In the genomic region with DNA sequence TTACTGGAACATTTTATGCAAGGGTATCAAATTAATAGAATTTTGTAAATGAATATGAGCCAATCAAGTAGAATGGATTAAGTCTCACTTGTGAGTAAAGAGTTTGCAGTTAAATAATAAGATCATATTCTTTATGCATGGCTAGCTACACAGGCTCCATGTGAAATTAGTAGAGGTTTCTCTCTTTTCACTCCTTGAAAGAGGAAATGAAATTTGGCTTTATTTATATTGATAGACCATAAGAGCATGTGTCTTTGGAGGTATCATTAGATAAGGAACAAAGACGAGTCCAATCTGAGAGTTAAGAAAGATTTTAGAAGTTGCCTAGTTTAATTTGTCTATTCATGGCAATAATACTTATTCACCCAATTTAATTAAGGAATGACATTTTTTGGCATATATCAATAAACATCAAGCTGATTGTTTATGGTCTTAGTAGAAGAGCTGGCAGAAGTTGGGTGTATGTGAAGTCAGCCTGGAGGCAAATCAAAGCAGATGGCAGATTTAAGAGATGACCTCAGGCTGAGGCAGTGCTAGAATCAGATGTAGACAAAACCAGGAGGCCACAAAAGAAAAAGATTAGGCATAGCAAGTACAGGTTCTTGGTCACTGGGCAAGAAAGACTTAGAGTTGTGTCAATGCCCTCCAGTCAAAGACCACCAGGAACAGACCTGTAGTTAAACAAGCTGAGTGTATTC, we compare ENCODE assay signal across 17 cellular contexts.
DNase-seq lines count a peak whose midpoint lies in the region; ATAC-seq, FAIRE-seq and TF ChIP-seq lines count a peak whose summit lies in the region.
"Had no signal": no experiment of that assay in that cellular context is flagged by ENCODE, and none has a peak within 500 bp of the region (broad histone marks: within the 10 kb centered on the region; RNA-seq: fewer than 3 reads in every experiment).

No MANE protein-coding gene starts in this region.

- H3K4me1 ChIP-seq in left ventricle myocardium inferior: no peaks in the 10 kb centered on the region

- TF ChIP-seq CTCF in bronchial epithelial cell (IDR thresholded peaks at IDR 0.05; ENCODE audit: insufficient read depth, low read length, severe bottlenecking): no peak
- no peak for TF ChIP-seq CTCF in left ventricle myocardium inferior (IDR thresholded peaks at IDR 0.05; ENCODE audit: borderline replicate concordance)
- no peak for TF ChIP-seq CTCF in progenitor cell of endocrine pancreas (IDR thresholded peaks at IDR 0.05; ENCODE audit: unreplicated experiment)

- FAIRE-seq in bronchial epithelial cell (lab: Jason Lieb, UNC): peak; percentile 89
- FAIRE-seq: RCC 7860 had no signal

- H3K4me3 Mint-ChIP-seq in progenitor cell of endocrine pancreas (ENCODE audit: low read depth): no peak overlapping the region
- H3K4me3 Mint-ChIP-seq: CD14-positive monocyte had no signal

- ATAC-seq in GM18502 (IDR thresholded peaks at IDR 0.05; ENCODE audit: poor library complexity, unreplicated experiment) (peak; percentile 58), GM21723 (IDR thresholded peaks at IDR 0.05; ENCODE audit: unreplicated experiment) (peak; percentile 60)

- no peak overlapping the region for H3K27ac ChIP-seq in left ventricle myocardium inferior (replicated peaks)
- H3K27ac ChIP-seq: SK-N-MC had no signal

- H3K27me3 Mint-ChIP-seq in progenitor cell of endocrine pancreas: no peaks in the 10 kb centered on the region

- H3K4me3 ChIP-seq in bronchial epithelial cell (ENCODE audit: low read depth, low read length): no peak overlapping the region
- H3K4me3 ChIP-seq in left ventricle myocardium inferior: no peak overlapping the region
- H3K4me3 ChIP-seq: SK-N-MC had no signal

- H3K9me3 Mint-ChIP-seq in progenitor cell of endocrine pancreas (ENCODE audit: low read depth): peaks cover 5% of the 10 kb centered on the region

- peaks cover 32% of the 10 kb centered on the region for H3K9me3 ChIP-seq in left ventricle myocardium inferior (replicated peaks)

- H3K36me3 ChIP-seq in bronchial epithelial cell (ENCODE audit: control insufficient read depth, insufficient read depth, low read length): no peaks in the 10 kb centered on the region
- H3K36me3 ChIP-seq in left ventricle myocardium inferior: no peaks in the 10 kb centered on the region

- no peak overlapping the region for H3K27ac Mint-ChIP-seq in progenitor cell of endocrine pancreas
- H3K27ac Mint-ChIP-seq: CD14-positive monocyte had no signal

- DNase-seq in NAMALWA (ENCODE audit: low spot score) (peak; percentile 50), bronchial epithelial cell (ENCODE audit: low read depth) (no peak), AG20443 (ENCODE audit: low spot score) (no peak), left ventricle myocardium inferior (no peak), progenitor cell of endocrine pancreas (ENCODE audit: low spot score, unreplicated experiment) (no peak)
- DNase-seq: GOT3, IMR-90, Karpas-422, NCI-H187, NCI-H345, NCI-H526 treated with DMSO at 0.1 percent for 48 hours, Right ventricle myocardium superior had no signal

- intact Hi-C loops in left ventricle myocardium inferior (cut with micrococcal nuclease): no loop called here

- H3K36me3 Mint-ChIP-seq in progenitor cell of endocrine pancreas (ENCODE audit: insufficient read depth): no peaks in the 10 kb centered on the region
- H3K36me3 Mint-ChIP-seq: CD14-positive monocyte had no signal

- no peaks in the 10 kb centered on the region for H3K4me1 Mint-ChIP-seq in progenitor cell of endocrine pancreas (ENCODE audit: low read depth)
- H3K4me1 Mint-ChIP-seq: CD14-positive monocyte had no signal

- no peaks in the 10 kb centered on the region for H3K27me3 ChIP-seq in bronchial epithelial cell (ENCODE audit: control insufficient read depth, insufficient read depth, low read length)
- H3K27me3 ChIP-seq in left ventricle myocardium inferior (ENCODE audit: low read depth): no peaks in the 10 kb centered on the region
